In the genomic region with DNA sequence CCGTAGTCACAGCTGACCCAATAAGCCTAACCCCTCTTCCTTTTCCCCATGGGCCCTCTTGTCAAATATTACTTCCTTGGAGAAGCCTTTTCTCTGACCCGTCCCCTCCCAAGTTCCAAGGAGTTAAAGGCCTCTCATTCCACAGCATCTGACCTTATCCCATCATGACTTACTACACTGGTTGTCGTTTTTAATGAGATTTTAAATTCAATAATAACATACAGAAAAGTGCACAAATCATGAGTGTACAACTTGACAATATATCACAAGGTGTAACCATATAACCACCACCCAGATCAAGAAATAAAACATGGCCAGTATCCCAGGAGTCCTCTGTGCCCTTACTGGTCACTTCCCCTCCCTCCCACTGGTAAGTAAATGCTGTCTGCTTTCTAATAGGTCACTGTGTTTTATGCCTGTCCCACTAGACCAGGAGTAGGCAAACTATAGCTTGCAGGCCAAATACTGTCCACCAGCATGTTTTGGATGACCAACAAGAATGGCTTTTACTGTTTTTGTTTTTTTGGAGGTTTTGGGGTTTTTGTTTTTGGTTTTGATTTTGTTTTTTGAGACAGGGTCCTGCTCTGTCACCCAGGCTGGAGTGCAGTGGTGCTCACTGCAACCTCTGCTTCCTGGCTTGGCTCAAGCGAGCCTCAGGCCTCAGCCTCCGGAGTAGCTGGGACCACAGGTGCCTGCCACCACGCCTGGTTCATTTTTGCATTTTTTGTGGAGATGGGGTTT, we compare ENCODE assay signal across 1 cellular context.
TF ChIP-seq lines count a peak whose summit lies in the region.

No MANE protein-coding gene starts in this region.

TF ChIP-seq in GM23338, 12 proteins besides CTCF, POLR2A, EP300 and RAD21 (continued from another document):
- TF ChIP-seq, protein P1, sequence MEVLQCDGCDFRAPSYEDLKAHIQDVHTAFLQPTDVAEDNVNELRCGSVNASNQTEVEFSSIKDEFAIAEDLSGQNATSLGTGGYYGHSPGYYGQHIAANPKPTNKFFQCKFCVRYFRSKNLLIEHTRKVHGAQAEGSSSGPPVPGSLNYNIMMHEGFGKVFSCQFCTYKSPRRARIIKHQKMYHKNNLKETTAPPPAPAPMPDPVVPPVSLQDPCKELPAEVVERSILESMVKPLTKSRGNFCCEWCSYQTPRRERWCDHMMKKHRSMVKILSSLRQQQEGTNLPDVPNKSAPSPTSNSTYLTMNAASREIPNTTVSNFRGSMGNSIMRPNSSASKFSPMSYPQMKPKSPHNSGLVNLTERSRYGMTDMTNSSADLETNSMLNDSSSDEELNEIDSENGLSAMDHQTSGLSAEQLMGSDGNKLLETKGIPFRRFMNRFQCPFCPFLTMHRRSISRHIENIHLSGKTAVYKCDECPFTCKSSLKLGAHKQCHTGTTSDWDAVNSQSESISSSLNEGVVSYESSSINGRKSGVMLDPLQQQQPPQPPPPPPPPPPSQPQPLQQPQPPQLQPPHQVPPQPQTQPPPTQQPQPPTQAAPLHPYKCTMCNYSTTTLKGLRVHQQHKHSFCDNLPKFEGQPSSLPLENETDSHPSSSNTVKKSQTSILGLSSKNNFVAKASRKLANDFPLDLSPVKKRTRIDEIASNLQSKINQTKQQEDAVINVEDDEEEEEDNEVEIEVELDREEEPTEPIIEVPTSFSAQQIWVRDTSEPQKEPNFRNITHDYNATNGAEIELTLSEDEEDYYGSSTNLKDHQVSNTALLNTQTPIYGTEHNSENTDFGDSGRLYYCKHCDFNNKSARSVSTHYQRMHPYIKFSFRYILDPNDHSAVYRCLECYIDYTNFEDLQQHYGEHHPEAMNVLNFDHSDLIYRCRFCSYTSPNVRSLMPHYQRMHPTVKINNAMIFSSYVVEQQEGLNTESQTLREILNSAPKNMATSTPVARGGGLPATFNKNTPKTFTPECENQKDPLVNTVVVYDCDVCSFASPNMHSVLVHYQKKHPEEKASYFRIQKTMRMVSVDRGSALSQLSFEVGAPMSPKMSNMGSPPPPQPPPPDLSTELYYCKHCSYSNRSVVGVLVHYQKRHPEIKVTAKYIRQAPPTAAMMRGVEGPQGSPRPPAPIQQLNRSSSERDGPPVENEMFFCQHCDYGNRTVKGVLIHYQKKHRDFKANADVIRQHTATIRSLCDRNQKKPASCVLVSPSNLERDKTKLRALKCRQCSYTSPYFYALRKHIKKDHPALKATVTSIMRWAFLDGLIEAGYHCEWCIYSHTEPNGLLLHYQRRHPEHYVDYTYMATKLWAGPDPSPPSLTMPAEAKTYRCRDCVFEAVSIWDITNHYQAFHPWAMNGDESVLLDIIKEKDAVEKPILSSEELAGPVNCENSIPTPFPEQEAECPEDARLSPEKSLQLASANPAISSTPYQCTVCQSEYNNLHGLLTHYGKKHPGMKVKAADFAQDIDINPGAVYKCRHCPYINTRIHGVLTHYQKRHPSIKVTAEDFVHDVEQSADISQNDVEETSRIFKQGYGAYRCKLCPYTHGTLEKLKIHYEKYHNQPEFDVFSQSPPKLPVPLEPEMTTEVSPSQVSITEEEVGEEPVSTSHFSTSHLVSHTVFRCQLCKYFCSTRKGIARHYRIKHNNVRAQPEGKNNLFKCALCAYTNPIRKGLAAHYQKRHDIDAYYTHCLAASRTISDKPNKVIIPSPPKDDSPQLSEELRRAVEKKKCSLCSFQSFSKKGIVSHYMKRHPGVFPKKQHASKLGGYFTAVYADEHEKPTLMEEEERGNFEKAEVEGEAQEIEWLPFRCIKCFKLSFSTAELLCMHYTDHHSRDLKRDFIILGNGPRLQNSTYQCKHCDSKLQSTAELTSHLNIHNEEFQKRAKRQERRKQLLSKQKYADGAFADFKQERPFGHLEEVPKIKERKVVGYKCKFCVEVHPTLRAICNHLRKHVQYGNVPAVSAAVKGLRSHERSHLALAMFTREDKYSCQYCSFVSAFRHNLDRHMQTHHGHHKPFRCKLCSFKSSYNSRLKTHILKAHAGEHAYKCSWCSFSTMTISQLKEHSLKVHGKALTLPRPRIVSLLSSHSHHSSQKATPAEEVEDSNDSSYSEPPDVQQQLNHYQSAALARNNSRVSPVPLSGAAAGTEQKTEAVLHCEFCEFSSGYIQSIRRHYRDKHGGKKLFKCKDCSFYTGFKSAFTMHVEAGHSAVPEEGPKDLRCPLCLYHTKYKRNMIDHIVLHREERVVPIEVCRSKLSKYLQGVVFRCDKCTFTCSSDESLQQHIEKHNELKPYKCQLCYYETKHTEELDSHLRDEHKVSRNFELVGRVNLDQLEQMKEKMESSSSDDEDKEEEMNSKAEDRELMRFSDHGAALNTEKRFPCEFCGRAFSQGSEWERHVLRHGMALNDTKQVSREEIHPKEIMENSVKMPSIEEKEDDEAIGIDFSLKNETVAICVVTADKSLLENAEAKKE (CRISPR knock-in tag; IDR thresholded peaks at IDR 0.05): no peak
- TF ChIP-seq EZH2 (IDR thresholded peaks at IDR 0.05; ENCODE audit: low read depth, unreplicated experiment) (no peak), JUNB (IDR thresholded peaks at IDR 0.05; ENCODE audit: unreplicated experiment) (no peak), STAT1 (IDR thresholded peaks at IDR 0.05; ENCODE audit: unreplicated experiment) (no peak), NANOG (IDR thresholded peaks at IDR 0.05; ENCODE audit: borderline replicate concordance) (no peak), POLR2AphosphoS5 (IDR thresholded peaks at IDR 0.05; ENCODE audit: low read depth) (no peak), ZNF331 (CRISPR knock-in tag; IDR thresholded peaks at IDR 0.05; ENCODE audit: low read depth) (no peak), EZH2phosphoT487 (IDR thresholded peaks at IDR 0.05; ENCODE audit: unreplicated experiment) (no peak)
